Comparison of ENCODE assay signal across 10 cellular contexts in the genomic region with DNA sequence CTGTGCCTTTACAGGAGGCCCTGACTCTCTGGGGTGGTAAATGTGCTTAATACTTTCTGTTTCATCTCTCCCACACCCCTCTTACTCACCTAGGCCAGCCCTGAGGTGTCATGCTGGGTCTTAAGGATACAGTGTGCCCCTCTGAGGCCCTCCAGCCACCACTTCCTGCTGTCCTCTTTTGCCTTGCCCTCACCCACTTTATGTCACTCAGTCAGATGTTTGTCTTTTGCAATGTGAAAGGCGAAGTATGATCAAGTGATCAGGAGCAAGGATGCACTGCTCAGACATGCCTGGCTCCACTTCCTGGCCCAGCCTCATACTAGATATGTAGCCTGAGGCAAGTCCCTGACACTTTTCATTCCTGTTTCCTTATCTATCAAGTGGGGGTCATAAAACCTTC.
A peak's percentile ranks its signal among the peaks of the same experiment; 100 is the strongest.
DNase-seq lines count a peak whose midpoint lies in the region; ATAC-seq and TF ChIP-seq lines count a peak whose summit lies in the region.
"Had no signal": no experiment of that assay in that cellular context is flagged by ENCODE, and none has a peak within 500 bp of the region (broad histone marks: within the 10 kb centered on the region; RNA-seq: fewer than 3 reads in every experiment).

No MANE protein-coding gene starts in this region.

- 98% methylated on average over 1 of the region's 1 CpG for WGBS in right cardiac atrium

- H3K36me3 ChIP-seq in brain microvascular endothelial cell (replicated peaks) = no peaks in the 10 kb centered on the region

- no peaks in the 10 kb centered on the region for H3K4me1 ChIP-seq in right cardiac atrium (ENCODE audit: control insufficient read depth, insufficient read depth, low read length)

- H3K4me3 ChIP-seq in fibroblast of villous mesenchyme (ENCODE audit: low read depth, low read length) = no peak overlapping the region
- no peak overlapping the region for H3K4me3 ChIP-seq in brain microvascular endothelial cell (ENCODE audit: low read depth, low read length)
- H3K4me3 ChIP-seq in right cardiac atrium (ENCODE audit: low read length) = no peak overlapping the region

- H3K27me3 ChIP-seq in brain microvascular endothelial cell (replicated peaks) (no peaks in the 10 kb centered on the region), right cardiac atrium (ENCODE audit: control insufficient read depth, insufficient read depth) (no peaks in the 10 kb centered on the region)

- in situ Hi-C loops in brain microvascular endothelial cell (cut with HindIII; ENCODE audit: low pct_ligation_motif_present, low sequenced_read_pairs) = no loop called here

- intact Hi-C loops in right cardiac atrium (cut with DNase I) = no loop called here

- ATAC-seq in right cardiac atrium = no peak

- TF ChIP-seq CTCF in fibroblast of villous mesenchyme (IDR thresholded peaks at IDR 0.05; ENCODE audit: insufficient read depth, low read depth, low read length) (no peak), brain microvascular endothelial cell (IDR thresholded peaks at IDR 0.05; ENCODE audit: low read depth, low read length, missing control alignments) (no peak)

- H3K27ac ChIP-seq in brain microvascular endothelial cell (no peak overlapping the region), right cardiac atrium (ENCODE audit: low read length) (no peak overlapping the region)

- peak; percentile 7 for DNase-seq in stimulated activated CD4-positive, alpha-beta T cell treated with anti-CD3 and anti-CD28 coated beads, Interleukin-1b, Interleukin-23, amount 100 ng/mL, for 48 hours
- DNase-seq in stimulated activated CD4-positive, alpha-beta T cell treated with anti-CD3 and anti-CD28 coated beads, Interleukin-15, amount 100 ng/mL, for 24 hours = no peak
- DNase-seq in M059J (ENCODE audit: low read depth) (peak; percentile 15), fibroblast of villous mesenchyme (ENCODE audit: low read depth) (peak; percentile 30), SW480 (ENCODE audit: low spot score) (no peak), GF-D8 (lab: John Stamatoyannopoulos, UW) (no peak), brain microvascular endothelial cell (no peak), right cardiac atrium (no peak)
- DNase-seq: KG1, NCI-H187 had no signal

- no peaks in the 10 kb centered on the region for H3K9me3 ChIP-seq in right cardiac atrium (ENCODE audit: control insufficient read depth, low read length)

Comparison
In these comparisons a context has a peak if more than half of its experiments do, and no peak if none do; other contexts are left out.
1. DNase-seq: peak in stimulated activated CD4-positive, alpha-beta T cell treated with anti-CD3 and anti-CD28 coated beads, Interleukin-1b, Interleukin-23, amount 100 ng/mL, for 48 hours (single experiment), M059J (single experiment) and fibroblast of villous mesenchyme (single experiment); none in stimulated activated CD4-positive, alpha-beta T cell treated with anti-CD3 and anti-CD28 coated beads, Interleukin-15, amount 100 ng/mL, for 24 hours (single experiment), SW480 (single experiment), GF-D8 (single experiment), brain microvascular endothelial cell (single experiment) and right cardiac atrium (0 of 3).